In the genomic region with DNA sequence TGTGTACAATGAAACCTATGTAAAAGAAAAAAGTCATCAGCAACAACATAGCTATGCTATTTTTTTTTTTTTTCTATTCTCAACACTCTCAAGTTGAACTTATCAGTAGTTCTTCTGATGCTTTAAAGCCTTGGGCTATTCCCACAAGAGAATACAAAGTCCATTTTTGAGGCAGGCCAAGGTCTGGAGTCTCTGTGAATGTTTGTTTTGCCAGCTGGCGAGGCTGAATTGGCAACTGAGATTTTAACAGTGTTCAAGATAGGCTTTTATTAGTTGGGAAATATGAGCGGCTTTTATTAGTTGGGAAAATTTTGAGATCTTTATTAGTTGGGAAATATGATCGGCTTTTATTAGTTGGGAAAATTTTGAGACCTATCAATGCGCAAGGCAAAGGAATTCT, we compare ENCODE assay signal across 2 cellular contexts.
TF ChIP-seq lines count a peak whose summit lies in the region.

No MANE protein-coding gene starts in this region.

TF ChIP-seq in liver, 16 proteins besides CTCF, POLR2A, EP300 and RAD21:
- TF ChIP-seq, protein P1, sequence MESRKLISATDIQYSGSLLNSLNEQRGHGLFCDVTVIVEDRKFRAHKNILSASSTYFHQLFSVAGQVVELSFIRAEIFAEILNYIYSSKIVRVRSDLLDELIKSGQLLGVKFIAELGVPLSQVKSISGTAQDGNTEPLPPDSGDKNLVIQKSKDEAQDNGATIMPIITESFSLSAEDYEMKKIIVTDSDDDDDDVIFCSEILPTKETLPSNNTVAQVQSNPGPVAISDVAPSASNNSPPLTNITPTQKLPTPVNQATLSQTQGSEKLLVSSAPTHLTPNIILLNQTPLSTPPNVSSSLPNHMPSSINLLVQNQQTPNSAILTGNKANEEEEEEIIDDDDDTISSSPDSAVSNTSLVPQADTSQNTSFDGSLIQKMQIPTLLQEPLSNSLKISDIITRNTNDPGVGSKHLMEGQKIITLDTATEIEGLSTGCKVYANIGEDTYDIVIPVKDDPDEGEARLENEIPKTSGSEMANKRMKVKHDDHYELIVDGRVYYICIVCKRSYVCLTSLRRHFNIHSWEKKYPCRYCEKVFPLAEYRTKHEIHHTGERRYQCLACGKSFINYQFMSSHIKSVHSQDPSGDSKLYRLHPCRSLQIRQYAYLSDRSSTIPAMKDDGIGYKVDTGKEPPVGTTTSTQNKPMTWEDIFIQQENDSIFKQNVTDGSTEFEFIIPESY (IDR thresholded peaks at IDR 0.05) = no peak
- peak in 1 of 2 donors; percentile 7 for TF ChIP-seq RXRA (IDR thresholded peaks at IDR 0.05)
- peak; percentile 72 to 79 for TF ChIP-seq HNF4A (conservative IDR thresholded peaks at IDR 0.05)

TF ChIP-seq in HepG2, 621 proteins besides CTCF, POLR2A, EP300 and RAD21 (continued from another document):
- no peak for TF ChIP-seq ZNF382 (CRISPR knock-in tag; IDR thresholded peaks at IDR 0.05; ENCODE audit: borderline replicate concordance)
